20 cellular contexts compared by ENCODE assay signal in genomic region chr1:222077191-222077590, GRCh38.
A peak's percentile ranks its signal among the peaks of the same experiment; 100 is the strongest.
DNase-seq lines count a peak whose midpoint lies in the region; TF ChIP-seq lines count a peak whose summit lies in the region.
"Had no signal": no experiment of that assay in that cellular context is flagged by ENCODE, and none has a peak within 500 bp of the region (broad histone marks: within the 10 kb centered on the region; RNA-seq: fewer than 3 reads in every experiment).

No MANE protein-coding gene starts in this region.

- intact Hi-C loops in prostate gland (cut with DNase I), result no loop called here

- H3K4me1 ChIP-seq in prostate gland (replicated peaks), result no peaks in the 10 kb centered on the region
- H3K4me1 ChIP-seq: A549; BLaER1 treated with 17β-estradiol and CSF1 and Interleukin-3, amounts not matched to agents 10 nM and 100 nM; Caco-2 had no signal

- no peak for TF ChIP-seq POLR2A in prostate gland (IDR thresholded peaks at IDR 0.05)

- in situ Hi-C loops in G401 (cut with HindIII; ENCODE audit: low sequenced_read_pairs), result no loop called here

- H3K9me3 ChIP-seq in prostate gland, result no peaks in the 10 kb centered on the region
- H3K9me3 ChIP-seq: A549; BLaER1 treated with 17β-estradiol and CSF1 and Interleukin-3, amounts not matched to agents 10 nM and 100 nM; Caco-2 had no signal

- no peak overlapping the region for H3K4me3 ChIP-seq in prostate gland
- H3K4me3 ChIP-seq: A549; BLaER1 treated with 17β-estradiol and CSF1 and Interleukin-3, amounts not matched to agents 10 nM and 100 nM had no signal

- TF ChIP-seq CTCF in prostate gland (IDR thresholded peaks at IDR 0.05), result no peak

- 63% methylated on average over 2 of the region's 2 CpGs for WGBS in prostate gland

- no peaks in the 10 kb centered on the region for H3K36me3 ChIP-seq in prostate gland
- H3K36me3 ChIP-seq: BLaER1 treated with 17β-estradiol and CSF1 and Interleukin-3, amounts not matched to agents 10 nM and 100 nM had no signal

- H3K27me3 ChIP-seq in prostate gland (replicated peaks; ENCODE audit: insufficient read depth), result no peaks in the 10 kb centered on the region
- H3K27me3 ChIP-seq: BLaER1 treated with 17β-estradiol and CSF1 and Interleukin-3, amounts not matched to agents 10 nM and 100 nM had no signal

- H3K27ac ChIP-seq in prostate gland, result no peak overlapping the region
- H3K27ac ChIP-seq: 22Rv1; A549; BLaER1 treated with 17β-estradiol and CSF1 and Interleukin-3, amounts not matched to agents 10 nM and 100 nM; C4-2B had no signal

- peak; percentile 70 for DNase-seq in G401 (ENCODE audit: low spot score)
- peak; percentile 17 for DNase-seq in NCI-H446 treated with DMSO at 0.1 percent for 48 hours (lab: John Stamatoyannopoulos, UW)
- peak; percentile 10 for DNase-seq in cerebellum (ENCODE audit: low spot score)
- no peak for DNase-seq in T-helper 9 cell
- no peak for DNase-seq in prostate gland (ENCODE audit: low spot score)
- DNase-seq: AML-193; Caco-2; CD4-positive, alpha-beta T cell; CD8-positive, alpha-beta T cell; DMS 273 treated with DMSO at 0.1 percent for 48 hours; DMS153; DMS53; DMS79; DND-41; EL; GF-D8 had no signal

Comparison
In these comparisons a context has a peak if more than half of its experiments do, and no peak if none do; other contexts are left out.
1. DNase-seq: peak in G401 (single experiment), NCI-H446 treated with DMSO at 0.1 percent for 48 hours (single experiment) and cerebellum (single experiment); none in T-helper 9 cell (single experiment) and prostate gland (single experiment).